Comparison of ENCODE assay signal across 1 cellular context in the genomic region with DNA sequence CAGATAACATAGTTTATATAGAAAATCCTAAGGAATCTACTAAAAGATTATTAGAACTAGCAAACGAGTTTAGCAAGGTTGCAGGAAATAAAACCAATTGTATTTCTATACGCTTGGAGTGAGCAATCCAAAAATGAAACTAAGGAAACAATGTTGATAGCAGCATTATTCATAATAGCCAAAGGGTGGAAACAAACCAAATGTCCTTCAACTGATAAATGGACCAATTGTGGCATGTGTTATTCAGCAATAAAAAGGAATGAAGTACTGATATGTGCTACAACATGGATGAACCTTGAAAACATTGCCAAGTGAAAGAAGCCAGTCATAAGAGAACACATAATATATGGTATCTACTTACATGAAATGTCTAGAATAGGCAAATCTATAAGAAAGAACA.
TF ChIP-seq lines count a peak whose summit lies in the region.

No MANE protein-coding gene starts in this region.

TF ChIP-seq in endothelial cell of umbilical vein, 7 proteins besides CTCF, POLR2A, EP300 and RAD21:
- no peak for TF ChIP-seq JUN (IDR thresholded peaks at IDR 0.05; ENCODE audit: borderline replicate concordance, insufficient read depth, insufficient read length, low read depth)
- TF ChIP-seq, protein P1, sequence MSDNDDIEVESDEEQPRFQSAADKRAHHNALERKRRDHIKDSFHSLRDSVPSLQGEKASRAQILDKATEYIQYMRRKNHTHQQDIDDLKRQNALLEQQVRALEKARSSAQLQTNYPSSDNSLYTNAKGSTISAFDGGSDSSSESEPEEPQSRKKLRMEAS (IDR thresholded peaks at IDR 0.05; ENCODE audit: insufficient read depth, insufficient read length) = no peak
- no peak for TF ChIP-seq FOS (IDR thresholded peaks at IDR 0.05; ENCODE audit: borderline replicate concordance, insufficient read depth, low read length)
- no peak for TF ChIP-seq GATA2 (IDR thresholded peaks at IDR 0.05; ENCODE audit: insufficient read depth, insufficient read length, low read depth, low read length)
- TF ChIP-seq EZH2 (IDR thresholded peaks at IDR 0.05; ENCODE audit: borderline replicate concordance, low read depth, low read length, severe bottlenecking) = no peak
- no peak for TF ChIP-seq MYC (IDR thresholded peaks at IDR 0.05; ENCODE audit: low read depth, low read length)
- no peak for TF ChIP-seq POLR2AphosphoS5 (IDR thresholded peaks at IDR 0.05; ENCODE audit: insufficient read depth, low read depth, low read length)
